Comparison of ENCODE assay signal across 11 cellular contexts in the genomic region with DNA sequence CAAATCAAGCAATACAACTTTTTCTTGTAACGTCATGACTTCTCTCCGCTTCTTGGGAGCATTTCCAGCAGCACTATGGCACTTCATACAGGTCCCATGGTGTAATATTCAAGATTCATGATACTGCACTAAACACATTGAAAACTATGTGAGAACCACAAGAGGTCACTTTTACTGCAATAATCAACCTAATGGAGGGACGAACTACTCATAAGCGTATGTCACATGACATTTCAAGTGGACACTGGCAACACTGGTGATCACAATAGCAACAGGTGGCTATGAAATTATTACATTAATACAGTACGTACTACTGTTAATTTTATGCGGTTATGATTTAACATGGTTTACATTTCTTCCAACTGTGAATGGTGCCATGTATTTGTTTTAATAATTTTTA.
A peak's percentile ranks its signal among the peaks of the same experiment; 100 is the strongest.
DNase-seq lines count a peak whose midpoint lies in the region; ATAC-seq and TF ChIP-seq lines count a peak whose summit lies in the region.
"Had no signal": no experiment of that assay in that cellular context is flagged by ENCODE, and none has a peak within 500 bp of the region (broad histone marks: within the 10 kb centered on the region; RNA-seq: fewer than 3 reads in every experiment).

No MANE protein-coding gene starts in this region.

- H3K36me3 ChIP-seq in body of pancreas (replicated peaks in 1 of 2; ENCODE audit: insufficient read depth in 1 of 2, low read depth in 2 of 2) (no peaks in the 10 kb centered on the region), left ventricle myocardium inferior (no peaks in the 10 kb centered on the region)
- H3K36me3 ChIP-seq: breast epithelium had no signal

- H3K27me3 ChIP-seq in body of pancreas (no peaks in the 10 kb centered on the region), left ventricle myocardium inferior (ENCODE audit: low read depth) (no peaks in the 10 kb centered on the region)
- H3K27me3 ChIP-seq: breast epithelium had no signal

- peak; percentile 21 for DNase-seq in NB4 (ENCODE audit: low read depth)
- DNase-seq in body of pancreas, result peak in 3 of 4 donors; percentile 31 to 57 (median 50)
- DNase-seq in left ventricle myocardium inferior, result no peak
- no peak for DNase-seq in sciatic nerve (ENCODE audit: low spot score)
- DNase-seq in activated naive CD4-positive, alpha-beta T cell (lab: John Stamatoyannopoulos, UW), result no peak
- no peak for DNase-seq in T-helper 2 cell
- DNase-seq: activated naive CD4-positive, alpha-beta T cell treated with Interleukin-2 at 50 U/mL for 16 hours; NCI-H446 treated with DMSO at 0.1 percent for 48 hours; RPMI8226 had no signal

- H3K27ac ChIP-seq in body of pancreas, result no peak overlapping the region
- no peak overlapping the region for H3K27ac ChIP-seq in left ventricle myocardium inferior (replicated peaks)
- H3K27ac ChIP-seq: breast epithelium had no signal

- ATAC-seq in body of pancreas, result peak; percentile 96
- ATAC-seq in sciatic nerve, result peak; percentile 84
- no peak for ATAC-seq in HG03039 (IDR thresholded peaks at IDR 0.05; ENCODE audit: unreplicated experiment)

- 29 to 31% methylated on average over 6 of the region's 6 CpGs for WGBS in body of pancreas, 2 donors

- no peaks in the 10 kb centered on the region for H3K4me1 ChIP-seq in body of pancreas
- no peaks in the 10 kb centered on the region for H3K4me1 ChIP-seq in left ventricle myocardium inferior
- H3K4me1 ChIP-seq: breast epithelium had no signal

- TF ChIP-seq CTCF in NB4 (IDR thresholded peaks at IDR 0.05; ENCODE audit: low read depth, low read length), result no peak
- TF ChIP-seq CTCF in body of pancreas (IDR thresholded peaks at IDR 0.05), result peak in 5 of 7 experiments; percentile 21 to 79 (median 63)
- TF ChIP-seq CTCF in left ventricle myocardium inferior (IDR thresholded peaks at IDR 0.05; ENCODE audit: borderline replicate concordance), result peak; percentile 43

- no peaks in the 10 kb centered on the region for H3K9me3 ChIP-seq in body of pancreas
- H3K9me3 ChIP-seq in left ventricle myocardium inferior (replicated peaks), result no peaks in the 10 kb centered on the region
- H3K9me3 ChIP-seq: breast epithelium had no signal

- intact Hi-C loops in body of pancreas (cut with DNase I) (no loop called here), left ventricle myocardium inferior (cut with micrococcal nuclease) (loop anchor here (10.0 kb wide), 1 partner anchor 88 kb away; the partner anchor contains the start of gene RNF130), sciatic nerve (cut with DNase I) (no loop called here)

- TF ChIP-seq POLR2A in NB4 (IDR thresholded peaks at IDR 0.05; ENCODE audit: extremely low read depth, insufficient read length) (no peak), body of pancreas (IDR thresholded peaks at IDR 0.05) (no peak)

- H3K4me3 ChIP-seq in NB4 (ENCODE audit: low read depth, low read length) (no peak overlapping the region), body of pancreas (no peak overlapping the region), left ventricle myocardium inferior (no peak overlapping the region)
- H3K4me3 ChIP-seq: breast epithelium had no signal

Comparison
In these comparisons a context has a peak if more than half of its experiments do, and no peak if none do; other contexts are left out.
1. DNase-seq: peak in NB4 (single experiment) and body of pancreas (3 of 4); none in left ventricle myocardium inferior (single experiment), sciatic nerve (single experiment), activated naive CD4-positive, alpha-beta T cell (0 of 4) and T-helper 2 cell (0 of 5).